ENCODE assay signal across 2 cellular contexts in the genomic region with DNA sequence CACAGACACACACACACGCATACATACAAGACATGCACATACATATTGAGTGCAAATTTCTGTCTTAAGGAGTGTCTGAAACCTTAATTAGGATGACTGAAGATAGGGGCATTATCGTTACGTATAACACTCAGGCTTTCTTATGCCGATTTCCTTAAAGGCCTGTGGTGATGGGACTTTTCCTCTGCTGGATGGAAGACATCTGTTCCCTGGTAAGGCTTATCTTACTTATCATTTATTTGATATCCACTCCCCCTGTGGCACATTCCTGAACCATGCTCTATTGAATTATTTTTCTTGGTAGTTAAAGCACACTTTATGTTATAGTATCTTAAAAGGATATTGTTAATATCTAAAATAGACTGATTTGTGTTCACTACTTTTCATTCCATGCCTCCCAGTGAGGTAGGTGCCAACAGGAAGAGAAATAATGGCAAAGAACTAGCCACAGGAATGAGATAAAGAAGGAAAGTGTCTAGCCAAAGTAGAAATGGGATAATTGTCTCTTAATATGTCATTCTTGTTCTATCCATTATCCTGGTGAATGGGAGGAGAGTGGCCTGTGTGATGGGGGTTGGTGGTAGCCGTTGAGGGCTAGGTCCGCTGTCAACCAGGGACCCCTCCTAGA.
TF ChIP-seq lines count a peak whose summit lies in the region.

No MANE protein-coding gene starts in this region.

TF ChIP-seq in SK-N-SH, 30 proteins besides CTCF, POLR2A, EP300 and RAD21 (continued from another document):
- no peak for TF ChIP-seq PBX3 (IDR thresholded peaks at IDR 0.05)
- TF ChIP-seq SMC3 (IDR thresholded peaks at IDR 0.05; ENCODE audit: low read depth, low read length): no peak
- TF ChIP-seq SIN3A (IDR thresholded peaks at IDR 0.05; ENCODE audit: borderline replicate concordance, low read depth, low read length): no peak
- TF ChIP-seq RFX5 (IDR thresholded peaks at IDR 0.05; ENCODE audit: low read length): no peak
- TF ChIP-seq JUND (IDR thresholded peaks at IDR 0.05): no peak
- no peak for TF ChIP-seq ZBTB33 (IDR thresholded peaks at IDR 0.05; ENCODE audit: borderline replicate concordance, low read depth)
- TF ChIP-seq GATA2 (CRISPR knock-in tag; IDR thresholded peaks at IDR 0.05): no peak

TF ChIP-seq in WTC11, 78 proteins besides CTCF, POLR2A, EP300 and RAD21 (continued from another document):
- TF ChIP-seq ATF1 (CRISPR knock-in tag; IDR thresholded peaks at IDR 0.05): no peak
